ENCODE assay signal across 29 cellular contexts in the genomic region with DNA sequence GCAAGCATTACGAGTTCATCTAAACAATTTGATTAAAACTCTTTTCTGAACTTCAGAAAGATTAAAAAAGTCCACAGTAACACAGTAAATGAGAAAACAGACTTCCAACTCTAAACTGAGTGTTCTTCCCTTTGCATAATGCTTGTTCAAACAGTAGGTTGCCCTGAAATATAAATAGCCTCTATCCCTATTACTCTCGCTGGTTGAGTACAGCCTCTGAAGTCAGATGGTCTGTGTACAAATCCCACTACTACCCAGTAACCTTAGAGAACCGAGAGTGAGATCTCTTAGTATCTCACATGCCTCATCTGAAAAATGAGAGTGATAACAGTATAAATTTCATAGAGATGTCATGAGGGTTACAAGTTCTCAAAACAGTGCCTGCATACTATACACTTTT.
"Had no signal": no experiment of that assay in that cellular context is flagged by ENCODE, and none has a peak within 500 bp of the region (broad histone marks: within the 10 kb centered on the region; RNA-seq: fewer than 3 reads in every experiment).

No MANE protein-coding gene starts in this region.

- H3K4me3 ChIP-seq: stomach, suprapubic skin, testis, thoracic aorta, thyroid gland, tibial artery, tibial nerve, transverse colon, upper lobe of left lung, upper lobe of right lung, uterus, vagina had no signal

- H3K4me1 Mint-ChIP-seq: stimulated activated effector memory CD8-positive, alpha-beta T cell treated with anti-CD3 and anti-CD28 coated beads, Interleukin-12 subunit alpha, Interleukin-12 subunit beta, amount 100 ng/mL, for 72 hours; stimulated activated memory B cell treated with anti-CD40 and anti-IgM and Interleukin-4, amounts not matched to agents 10 μg/mL and 1 μg/mL and 100 μg/mL, for 72 hours; stimulated activated naive B cell treated with anti-CD40 and anti-IgM and Interleukin-4, amounts not matched to agents 10 μg/mL and 1 μg/mL and 100 μg/mL, for 72 hours; stimulated activated naive CD8-positive, alpha-beta T cell treated with anti-CD3 and anti-CD28 coated beads, Interleukin-15, amount 100 ng/mL, for 72 hours had no signal

- H3K27me3 ChIP-seq: stomach, suprapubic skin, testis, thyroid gland, tibial artery, tibial nerve, transverse colon, upper lobe of left lung, upper lobe of right lung, uterus, vagina had no signal

- H3K36me3 Mint-ChIP-seq: stimulated activated effector memory CD8-positive, alpha-beta T cell treated with anti-CD3 and anti-CD28 coated beads, Interleukin-12 subunit alpha, Interleukin-12 subunit beta, amount 100 ng/mL, for 72 hours; stimulated activated memory B cell treated with anti-CD40 and anti-IgM and Interleukin-4, amounts not matched to agents 10 μg/mL and 1 μg/mL and 100 μg/mL, for 72 hours; stimulated activated naive B cell treated with anti-CD40 and anti-IgM and Interleukin-4, amounts not matched to agents 10 μg/mL and 1 μg/mL and 100 μg/mL, for 72 hours; type B pancreatic cell had no signal

- H3K27ac ChIP-seq: stomach, suprapubic skin, testis, thoracic aorta, thyroid gland, tibial artery, tibial nerve, transverse colon, upper lobe of left lung, upper lobe of right lung, uterus, vagina had no signal

- DNase-seq: stimulated activated CD4-positive, alpha-beta T cell treated with anti-CD3 and anti-CD28 coated beads, Interleukin-2, amount 100 ng/mL, for 48 hours; stimulated activated CD4-positive, alpha-beta T cell treated with anti-CD3 and anti-CD28 coated beads, Interleukin-4, amount 100 ng/mL, for 1 hour; stimulated activated CD4-positive, alpha-beta T cell treated with anti-CD3 and anti-CD28 coated beads, Interleukin-4, amount 100 ng/mL, for 24 hours; stimulated activated CD4-positive, alpha-beta T cell treated with anti-CD3 and anti-CD28 coated beads, Interleukin-4, amount 100 ng/mL, for 4 hours; stimulated activated CD8-positive, alpha-beta memory T cell treated with anti-CD3 and anti-CD28 coated beads, Interleukin-4, amount 100 ng/mL, for 48 hours; stimulated activated naive B cell treated with anti-CD40 and anti-IgM and Interleukin-4, amounts not matched to agents 10 μg/mL and 1 μg/mL and 100 μg/mL, for 72 hours; stimulated activated naive CD4-positive, alpha-beta T cell; stimulated activated naive CD4-positive, alpha-beta T cell treated with Interleukin-2 at 50 U/mL for 16 hours; stimulated activated naive CD8-positive, alpha-beta T cell treated with anti-CD3 and anti-CD28 coated beads, Interleukin-15, amount 100 ng/mL, for 72 hours; stimulated activated naive CD8-positive, alpha-beta T cell treated with anti-CD3 and anti-CD28 coated beads, Interleukin-15, Interleukin-2, amounts not matched to agents 100 U/mL and 50 U/mL, for 24 hours; stomach; substantia nigra; testis; thyroid gland; tibial artery; transverse colon; trophoblast cell; upper lobe of left lung; upper lobe of right lung; uterus had no signal

- H3K27me3 Mint-ChIP-seq: stimulated activated memory B cell treated with anti-CD40 and anti-IgM and Interleukin-4, amounts not matched to agents 10 μg/mL and 1 μg/mL and 100 μg/mL, for 72 hours; stimulated activated naive B cell treated with anti-CD40 and anti-IgM and Interleukin-4, amounts not matched to agents 10 μg/mL and 1 μg/mL and 100 μg/mL, for 72 hours; stimulated activated naive CD8-positive, alpha-beta T cell treated with anti-CD3 and anti-CD28 coated beads, Interleukin-15, amount 100 ng/mL, for 72 hours; stimulated activated naive CD8-positive, alpha-beta T cell treated with anti-CD3 and anti-CD28 coated beads, Interleukin-15, Interleukin-2, amounts not matched to agents 100 ng/mL and 50 ng/mL, for 24 hours; type B pancreatic cell had no signal

- FAIRE-seq: urothelium cell line had no signal

- H3K27ac Mint-ChIP-seq: stimulated activated effector memory CD8-positive, alpha-beta T cell treated with anti-CD3 and anti-CD28 coated beads, Interleukin-12 subunit alpha, Interleukin-12 subunit beta, amount 100 ng/mL, for 72 hours; stimulated activated memory B cell treated with anti-CD40 and anti-IgM and Interleukin-4, amounts not matched to agents 10 μg/mL and 1 μg/mL and 100 μg/mL, for 72 hours; stimulated activated naive B cell treated with anti-CD40 and anti-IgM and Interleukin-4, amounts not matched to agents 10 μg/mL and 1 μg/mL and 100 μg/mL, for 72 hours; stimulated activated naive CD8-positive, alpha-beta T cell treated with anti-CD3 and anti-CD28 coated beads, Interleukin-15, amount 100 ng/mL, for 72 hours; stimulated activated naive CD8-positive, alpha-beta T cell treated with anti-CD3 and anti-CD28 coated beads, Interleukin-15, Interleukin-2, amounts not matched to agents 100 ng/mL and 50 ng/mL, for 24 hours; type B pancreatic cell had no signal

- H3K9me3 ChIP-seq: stomach, suprapubic skin, testis, thoracic aorta, thyroid gland, tibial artery, tibial nerve, transverse colon, upper lobe of left lung, upper lobe of right lung, uterus, vagina had no signal

- H3K36me3 ChIP-seq: stomach, suprapubic skin, thoracic aorta, thyroid gland, tibial artery, tibial nerve, transverse colon, upper lobe of left lung, upper lobe of right lung, uterus, vagina had no signal

- H3K9me3 Mint-ChIP-seq: stimulated activated memory B cell treated with anti-CD40 and anti-IgM and Interleukin-4, amounts not matched to agents 10 μg/mL and 1 μg/mL and 100 μg/mL, for 72 hours; stimulated activated naive CD8-positive, alpha-beta T cell treated with anti-CD3 and anti-CD28 coated beads, Interleukin-15, Interleukin-2, amounts not matched to agents 100 ng/mL and 50 ng/mL, for 24 hours; type B pancreatic cell had no signal

- H3K4me1 ChIP-seq: stomach, suprapubic skin, testis, thyroid gland, tibial artery, tibial nerve, transverse colon, upper lobe of left lung, upper lobe of right lung, uterus, vagina had no signal

- H3K4me3 Mint-ChIP-seq: stimulated activated effector memory CD8-positive, alpha-beta T cell treated with anti-CD3 and anti-CD28 coated beads, Interleukin-12 subunit alpha, Interleukin-12 subunit beta, amount 100 ng/mL, for 72 hours; stimulated activated memory B cell treated with anti-CD40 and anti-IgM and Interleukin-4, amounts not matched to agents 10 μg/mL and 1 μg/mL and 100 μg/mL, for 72 hours; stimulated activated naive B cell treated with anti-CD40 and anti-IgM and Interleukin-4, amounts not matched to agents 10 μg/mL and 1 μg/mL and 100 μg/mL, for 72 hours; stimulated activated naive CD8-positive, alpha-beta T cell treated with anti-CD3 and anti-CD28 coated beads, Interleukin-15, amount 100 ng/mL, for 72 hours; stimulated activated naive CD8-positive, alpha-beta T cell treated with anti-CD3 and anti-CD28 coated beads, Interleukin-15, Interleukin-2, amounts not matched to agents 100 ng/mL and 50 ng/mL, for 24 hours; type B pancreatic cell had no signal
